In the genomic region with DNA sequence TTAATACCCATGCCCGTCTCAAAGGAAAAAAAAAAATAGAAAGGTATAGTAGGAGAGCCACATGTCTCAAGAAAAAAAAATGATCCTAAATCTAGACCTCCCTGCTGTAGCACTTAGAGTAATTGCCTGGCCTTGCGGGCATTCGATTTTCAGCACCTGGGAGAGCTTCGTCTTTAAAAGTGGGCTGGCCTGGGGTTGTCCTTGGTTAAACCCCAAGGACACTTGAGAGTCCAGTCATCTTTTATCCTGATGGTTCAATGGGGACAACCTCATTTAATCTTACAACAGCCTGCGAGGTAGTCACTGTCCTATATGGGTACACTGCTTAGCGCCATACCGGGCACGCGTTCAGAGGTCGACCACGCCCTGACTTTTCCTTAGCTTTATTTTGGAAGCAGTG, we compare ENCODE assay signal across 8 cellular contexts.
DNase-seq lines count a peak whose midpoint lies in the region; ATAC-seq, FAIRE-seq and TF ChIP-seq lines count a peak whose summit lies in the region.

No MANE protein-coding gene starts in this region.

- ATAC-seq in natural killer cell (no peak), HG02571 (IDR thresholded peaks at IDR 0.05; ENCODE audit: unreplicated experiment) (no peak)

- H3K4me3 ChIP-seq in GM12865 (ENCODE audit: low read depth, low read length) (peak overlapping the region; percentile 49), HUES6 (ENCODE audit: low read depth, low read length) (peak overlapping the region; percentile 69), dorsolateral prefrontal cortex (peak overlapping the region; percentile 17 to 68 (median 52))

- FAIRE-seq in GM19239 (lab: Jason Lieb, UNC), result no peak

- H3K27ac Mint-ChIP-seq in natural killer cell, result no peak overlapping the region

- no peak overlapping the region for H3K27ac ChIP-seq in HUES6 (ENCODE audit: low read depth, low read length)
- H3K27ac ChIP-seq in dorsolateral prefrontal cortex, result peak overlapping the region in 54 of 59 donors; percentile 3 to 89 (median 72)

- no peak for DNase-seq in GM12865 (ENCODE audit: low read depth)
- DNase-seq in dorsolateral prefrontal cortex, result no peak
- DNase-seq in natural killer cell, result no peak
- DNase-seq in GM19239 (ENCODE audit: insufficient read length, low spot score), result no peak
- no peak for DNase-seq in NCI-H2107 (lab: John Stamatoyannopoulos, UW)
- no peak for DNase-seq in anterior cingulate cortex (lab: John Stamatoyannopoulos, UW)

- H3K36me3 ChIP-seq in HUES6 (ENCODE audit: control insufficient read depth, insufficient read depth, low read length), result no peaks in the 10 kb centered on the region

- H3K27me3 ChIP-seq in HUES6 (ENCODE audit: control insufficient read depth, insufficient read depth, low read length), result peaks cover 41% of the 10 kb centered on the region
- peaks cover 0 to 9% (median 0%) of the 10 kb centered on the region in 45 donors for H3K27me3 ChIP-seq in dorsolateral prefrontal cortex

- no peaks in the 10 kb centered on the region for H3K9me3 Mint-ChIP-seq in natural killer cell

- peaks cover 51 to 82% of the 10 kb centered on the region in 2 donors for H3K27me3 Mint-ChIP-seq in natural killer cell (ENCODE audit: low read depth in 2 of 2)

- intact Hi-C loops in dorsolateral prefrontal cortex (cut with DNase I), result loop anchor here in 1 of 2 donors (5.0 kb wide), 1 partner anchor 937 kb away; no protein-coding TSS in a partner anchor
- intact Hi-C loops in natural killer cell (cut with micrococcal nuclease), result loop anchor here (5.0 kb wide), 1 partner anchor 1647 kb away; no protein-coding TSS in a partner anchor

- peaks cover 34% of the 10 kb centered on the region for H3K4me1 ChIP-seq in HUES6 (ENCODE audit: control insufficient read depth, insufficient read depth, low read length)

- H3K9ac ChIP-seq in HUES6 (ENCODE audit: low read length), result no peak overlapping the region

- no peaks in the 10 kb centered on the region for H3K9me3 ChIP-seq in HUES6 (ENCODE audit: control insufficient read depth, insufficient read depth, low read depth, low read length)

- TF ChIP-seq CTCF in GM12865 (IDR thresholded peaks at IDR 0.05; ENCODE audit: insufficient read depth, low read depth, low read length, missing control alignments), result no peak
- no peak for TF ChIP-seq CTCF in dorsolateral prefrontal cortex (IDR thresholded peaks at IDR 0.05 in 54 of 56, conservative IDR thresholded peaks at IDR 0.05 in 2 of 56; ENCODE audit: low read depth in 1 of 56, partially characterized antibody in 56 of 56)
- TF ChIP-seq CTCF in natural killer cell (IDR thresholded peaks at IDR 0.05), result no peak

- no peaks in the 10 kb centered on the region for H3K36me3 Mint-ChIP-seq in natural killer cell

- H3K4me3 Mint-ChIP-seq in natural killer cell, result peak overlapping the region; percentile 77

- peaks cover 18% of the 10 kb centered on the region in 2 donors for H3K4me1 Mint-ChIP-seq in natural killer cell
